In the genomic region with DNA sequence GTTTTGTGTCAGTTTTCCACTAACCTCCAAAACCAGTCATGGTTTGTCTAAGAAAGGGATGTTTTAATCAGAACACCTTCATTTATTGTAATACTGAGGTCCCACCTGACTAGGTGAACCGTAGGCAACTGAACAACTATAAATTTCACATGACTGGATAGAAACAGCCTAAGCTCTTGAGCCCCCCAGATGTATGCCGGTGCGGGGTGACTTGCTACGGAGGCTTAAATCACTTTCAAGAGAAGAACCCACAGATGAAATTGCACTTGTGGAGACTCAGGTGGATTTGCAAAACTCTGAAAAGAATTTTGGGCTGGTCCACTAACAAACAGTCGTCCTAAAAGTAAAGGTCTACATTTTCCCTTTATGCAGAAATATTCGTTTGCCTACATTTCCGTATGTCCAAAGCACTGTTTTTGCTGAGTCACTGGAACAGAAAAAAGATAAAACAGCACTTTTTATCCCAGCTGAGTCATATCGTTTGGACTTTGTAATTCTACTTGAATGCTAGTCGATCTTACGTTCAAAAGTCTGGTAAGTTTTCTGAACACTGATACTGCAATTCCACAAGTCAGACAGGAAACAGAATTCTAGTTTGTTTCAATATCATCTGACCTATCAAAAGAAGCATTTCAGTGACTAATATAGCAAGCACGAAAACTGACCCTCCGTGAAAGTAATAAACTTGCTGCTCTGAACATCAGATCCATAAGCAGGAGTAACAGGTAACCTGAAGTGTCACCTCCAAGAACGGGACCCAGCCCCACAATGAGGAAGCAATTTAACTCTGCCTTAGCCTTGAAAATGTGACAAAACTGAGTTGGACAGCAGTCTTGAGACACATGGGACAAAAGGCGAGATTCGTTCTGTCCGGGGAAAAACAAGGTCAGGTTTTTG, we compare ENCODE assay signal across 9 cellular contexts. TPM values are rescaled to one million over a fixed set of nuclear protein-coding genes. Genes with fewer than 3 reads are reported as not detected.
DNase-seq lines count a peak whose midpoint lies in the region; ATAC-seq, FAIRE-seq and TF ChIP-seq lines count a peak whose summit lies in the region.
"Had no signal": no experiment of that assay in that cellular context is flagged by ENCODE, and none has a peak within 500 bp of the region (broad histone marks: within the 10 kb centered on the region; RNA-seq: fewer than 3 reads in every experiment).

No MANE protein-coding gene starts in this region.

- peaks cover 54 to 60% of the 10 kb centered on the region in 2 donors for H3K4me1 Mint-ChIP-seq in natural killer cell

- peak overlapping the region; percentile 48 to 86 for H3K27ac Mint-ChIP-seq in natural killer cell

- intact Hi-C loops in natural killer cell (cut with micrococcal nuclease): loop anchor here (2.0 kb wide), 1 partner anchor 16 kb away; no protein-coding TSS in a partner anchor

- no peaks in the 10 kb centered on the region for H3K9me3 Mint-ChIP-seq in natural killer cell

- peak; percentile 74 for DNase-seq in AG09319 (ENCODE audit: extremely low read depth, low read depth)
- peak; percentile 72 for DNase-seq in NB4 (ENCODE audit: low read depth)
- DNase-seq in natural killer cell: no peak
- no peak for DNase-seq in NCI-H2227 treated with DMSO at 0.1 percent for 48 hours (lab: John Stamatoyannopoulos, UW)
- no peak for DNase-seq in GM20000 (ENCODE audit: low spot score)

- no peak for TF ChIP-seq POLR2A in NB4 (IDR thresholded peaks at IDR 0.05; ENCODE audit: extremely low read depth, insufficient read length)

- H3K4me3 Mint-ChIP-seq in natural killer cell: peak overlapping the region; percentile 87

- peak; percentile 80 for FAIRE-seq in endometrium (lab: Jason Lieb, UNC)

- ATAC-seq in GM21528 (IDR thresholded peaks at IDR 0.05; ENCODE audit: low FRiP score, unreplicated experiment): peak; percentile 55
- peak; percentile 22 to 61 (median 60) for ATAC-seq in natural killer cell
- no peak for ATAC-seq in GM18520 (IDR thresholded peaks at IDR 0.05; ENCODE audit: unreplicated experiment)

- H3K36me3 Mint-ChIP-seq in natural killer cell: no peaks in the 10 kb centered on the region

- TF ChIP-seq CTCF in AG09319 (IDR thresholded peaks at IDR 0.05; ENCODE audit: low read depth, low read length) (no peak), NB4 (IDR thresholded peaks at IDR 0.05; ENCODE audit: low read depth, low read length) (no peak), natural killer cell (IDR thresholded peaks at IDR 0.05) (no peak), GM20000 (IDR thresholded peaks at IDR 0.05; ENCODE audit: extremely low read depth, missing control alignments) (no peak)

- H3K27me3 Mint-ChIP-seq in natural killer cell (ENCODE audit: low read depth in 2 of 2): no peaks in the 10 kb centered on the region

- peak overlapping the region; percentile 40 for H3K4me3 ChIP-seq in NB4 (ENCODE audit: low read depth, low read length)
- H3K4me3 ChIP-seq: skin epidermis had no signal

RNA-seq across cellular contexts. Expression of a gene that starts 18.1 kb away (rescaled TPM):
- 10 to 100 TPM; 49.1 to 60.0 (median 52.4) TPM for total RNA-seq in natural killer cell

Comparison
In these comparisons a context has a peak if more than half of its experiments do, and no peak if none do; other contexts are left out.
1. DNase-seq: peak in AG09319 (single experiment) and NB4 (single experiment); none in natural killer cell (single experiment), NCI-H2227 treated with DMSO at 0.1 percent for 48 hours (single experiment) and GM20000 (single experiment).